Comparison of ENCODE assay signal across 8 cellular contexts in the genomic region with DNA sequence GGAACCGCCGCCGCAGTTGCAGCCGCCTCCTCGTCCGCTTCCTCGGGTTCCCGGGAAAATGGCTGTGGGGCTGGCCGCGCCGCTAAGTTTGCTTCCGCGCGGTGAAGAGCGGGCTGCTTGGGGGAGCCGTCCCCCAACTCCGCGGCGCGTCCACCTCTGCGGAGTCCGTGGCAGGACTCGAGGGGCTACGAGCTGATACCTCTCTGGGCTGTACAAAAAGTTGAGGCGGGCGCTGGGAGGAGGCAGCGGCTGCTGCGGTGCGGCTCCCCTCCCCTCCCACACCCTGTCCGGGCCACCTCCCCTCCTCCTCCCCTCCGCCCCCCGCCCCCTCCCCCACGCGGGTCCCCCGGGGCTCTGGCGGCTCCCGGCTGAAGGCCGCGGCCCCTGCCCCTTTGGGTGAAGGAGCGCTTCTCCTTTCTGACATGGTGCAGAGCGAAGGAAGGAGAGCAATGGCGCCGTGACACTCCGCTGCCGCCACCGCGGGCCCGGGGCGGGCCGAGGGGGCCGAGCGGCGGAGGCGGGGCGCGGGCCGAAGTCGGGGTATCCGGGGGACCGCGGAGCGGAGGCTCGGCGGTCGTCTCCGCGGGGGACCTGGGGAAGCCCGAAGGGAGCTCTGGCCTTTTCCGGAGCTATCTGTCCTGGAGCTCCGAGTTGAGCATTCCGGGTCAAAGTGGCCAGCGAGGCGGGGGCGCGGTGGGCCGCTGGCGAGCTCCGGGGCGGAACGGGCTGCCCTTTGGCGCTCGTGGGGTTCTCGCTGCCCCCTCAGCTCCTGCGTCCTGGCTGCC. TPM values are rescaled to one million over a fixed set of nuclear protein-coding genes. Genes with fewer than 3 reads are reported as not detected.
DNase-seq lines count a peak whose midpoint lies in the region; ATAC-seq, FAIRE-seq and TF ChIP-seq lines count a peak whose summit lies in the region.

No MANE protein-coding gene starts in this region.

- intact Hi-C loops in MCF 10A (cut with micrococcal nuclease) = loop anchor here (2.0 to 5.0 kb wide), 2 partner anchors 54 to 63 kb away; a partner anchor contains a TSS

- H3K27me3 Mint-ChIP-seq in MCF 10A (ENCODE audit: insufficient read depth, unreplicated experiment) = no peaks in the 10 kb centered on the region
- H3K27me3 Mint-ChIP-seq in immature natural killer cell (ENCODE audit: low read depth in 3 of 3) = peaks cover 3 to 7% (median 7%) of the 10 kb centered on the region in 3 donors

- peak overlapping the region; percentile 88 to 99 for H3K27ac ChIP-seq in small intestine (ENCODE audit: low read depth in 1 of 2, low read length in 1 of 2)

- no peak overlapping the region for H3K4me3 Mint-ChIP-seq in MCF 10A (ENCODE audit: unreplicated experiment)
- H3K4me3 Mint-ChIP-seq in immature natural killer cell = peak overlapping the region; percentile 97 to 99 (median 98)

- POLR2A ChIA-PET in MCF 10A (lab: Yijun Ruan, JAX) = interaction anchor here (0.6 to 5.5 kb wide), 31 partner anchors 8 to 1184 kb away, joined by 3 to 134 read pairs (median 6); a partner anchor contains a TSS

- H3K27ac Mint-ChIP-seq in MCF 10A (ENCODE audit: low read depth, unreplicated experiment) (peak overlapping the region; percentile 91), immature natural killer cell (peak overlapping the region; percentile 92 to 97 (median 96))

- DNase-seq in GM12865 (ENCODE audit: low read depth) (peak; percentile 38), T-helper 22 cell (ENCODE audit: low read depth) (peak; percentile 35), MCF 10A (ENCODE audit: unreplicated experiment) (peak; percentile 1), immature natural killer cell (peak; percentile 46 to 47 (median 47)), small intestine (peak; percentile 20), COLO829 (ENCODE audit: low spot score) (no peak), H4 (ENCODE audit: low spot score) (no peak)

- peak; percentile 15 for ATAC-seq in HG03025 (IDR thresholded peaks at IDR 0.05; ENCODE audit: low FRiP score, unreplicated experiment)

- H3K4me1 ChIP-seq in small intestine (ENCODE audit: control insufficient read depth in 2 of 2, insufficient read depth in 1 of 2, low read depth in 1 of 2, low read length in 1 of 2) = no peaks in the 10 kb centered on the region

- TF ChIP-seq CTCF in GM12865 (IDR thresholded peaks at IDR 0.05; ENCODE audit: insufficient read depth, low read depth, low read length, missing control alignments) (no peak), MCF 10A (IDR thresholded peaks at IDR 0.05; ENCODE audit: unreplicated experiment) (no peak)

- CTCF ChIA-PET in MCF 10A (lab: Yijun Ruan, JAX) = interaction anchor here (0.5 kb wide), 1 partner anchor 38 kb away, joined by 4 read pairs; no protein-coding TSS in a partner anchor

- H3K9me3 Mint-ChIP-seq in MCF 10A (ENCODE audit: unreplicated experiment) (no peaks in the 10 kb centered on the region), immature natural killer cell (no peaks in the 10 kb centered on the region)

- H3K36me3 ChIP-seq in small intestine (ENCODE audit: control insufficient read depth in 2 of 2, insufficient read depth in 2 of 2, low read length in 2 of 2) = peaks cover 5 to 10% of the 10 kb centered on the region in 2 donors

- WGBS in small intestine, 3 donors = 0 to 1% (median 0%) methylated on average over 31 to 83 of the region's 84 CpGs

- FAIRE-seq in small intestine (lab: Jason Lieb, UNC) = no peak

- no peaks in the 10 kb centered on the region for H3K4me1 Mint-ChIP-seq in MCF 10A (ENCODE audit: insufficient read depth, unreplicated experiment)
- peaks cover 31 to 32% of the 10 kb centered on the region in 2 donors for H3K4me1 Mint-ChIP-seq in immature natural killer cell

- H3K27me3 ChIP-seq in small intestine (ENCODE audit: control insufficient read depth in 2 of 2, insufficient read depth in 2 of 2, low read length in 2 of 2) = no peaks in the 10 kb centered on the region

- BruUV-seq in MCF 10A (replicated peaks; lab: Mats Ljungman, UMichigan) = no TSS peak

- H3K36me3 Mint-ChIP-seq in MCF 10A (ENCODE audit: insufficient read depth, unreplicated experiment) (peaks cover 41% of the 10 kb centered on the region), immature natural killer cell (peaks cover 0 to 10% (median 10%) of the 10 kb centered on the region in 3 donors)

- H3K4me3 ChIP-seq in GM12865 (ENCODE audit: low read depth, low read length) = peak overlapping the region; percentile 66
- peak overlapping the region; percentile 97 to 100 for H3K4me3 ChIP-seq in small intestine (ENCODE audit: low read depth in 1 of 2, low read length in 2 of 2)

- no peaks in the 10 kb centered on the region for H3K9me3 ChIP-seq in small intestine (ENCODE audit: control insufficient read depth, low read depth)

RNA-seq across cellular contexts. Expression of a gene that starts 0.7 kb away (rescaled TPM):
- total RNA-seq in MCF 10A (2022) = 18.2 and 19.0 TPM in 2 replicates
- polyA plus RNA-seq in immature natural killer cell (10 to 100 TPM in 2 of 3 donors, 1 to 10 TPM in 1; 2.6 to 29.9 (median 13.3) TPM), small intestine (1 to 10 TPM; 5.5 to 8.7 (median 6.2) TPM)
- total RNA-seq in H4 (2014; rRNA removed; shearing (Covaris generic)) = 2.3 and 3.9 TPM in 2 replicates

RNA-seq across cellular contexts. Expression of a gene that starts 54.4 kb away (rescaled TPM):
- total RNA-seq in MCF 10A (2022) = 203 and 239 TPM in 2 replicates
- 100 to 1,000 TPM; 133 to 258 (median 167) TPM for polyA plus RNA-seq in immature natural killer cell
- 100 to 1,000 TPM; 166 to 206 (median 175) TPM for polyA plus RNA-seq in small intestine
- 184 and 292 TPM in 2 replicates for total RNA-seq in H4 (2014; rRNA removed; shearing (Covaris generic))

Comparison
In these comparisons a context has a peak if more than half of its experiments do, and no peak if none do; other contexts are left out.
1. DNase-seq: peak in GM12865 (single experiment), T-helper 22 cell (single experiment), MCF 10A (single experiment), immature natural killer cell (3 of 3) and small intestine (single experiment); none in COLO829 (single experiment) and H4 (single experiment).